ENCODE assay signal across 2 cellular contexts in genomic region chr12:51048601-51049369, GRCh38.
TF ChIP-seq lines count a peak whose summit lies in the region.

No MANE protein-coding gene starts in this region.

TF ChIP-seq in HCT116, 20 proteins besides CTCF, POLR2A, EP300 and RAD21:
- TF ChIP-seq REST (IDR thresholded peaks at IDR 0.05; ENCODE audit: low read depth): no peak
- TF ChIP-seq EZH2phosphoT487 (IDR thresholded peaks at IDR 0.05; ENCODE audit: borderline replicate concordance): no peak
- no peak for TF ChIP-seq ELF1 (IDR thresholded peaks at IDR 0.05; ENCODE audit: borderline replicate concordance, low read depth)
- TF ChIP-seq SIN3A (IDR thresholded peaks at IDR 0.05; ENCODE audit: low read depth): no peak
- TF ChIP-seq JUND (IDR thresholded peaks at IDR 0.05): no peak
- TF ChIP-seq TCF7L2 (IDR thresholded peaks at IDR 0.05; ENCODE audit: borderline replicate concordance, extremely low read depth, insufficient read depth, insufficient read length): no peak
- no peak for TF ChIP-seq YY1 (IDR thresholded peaks at IDR 0.05; ENCODE audit: extremely low read depth, insufficient replicate concordance, low read depth, low read length)
- TF ChIP-seq ZFX (IDR thresholded peaks at IDR 0.05): no peak
- TF ChIP-seq EGR1 (IDR thresholded peaks at IDR 0.05; ENCODE audit: low read depth): no peak
- no peak for TF ChIP-seq SRF (IDR thresholded peaks at IDR 0.05; ENCODE audit: low read depth)
- no peak for TF ChIP-seq CEBPB (IDR thresholded peaks at IDR 0.05; ENCODE audit: low read depth)
- no peak for TF ChIP-seq FOSL1 (IDR thresholded peaks at IDR 0.05; ENCODE audit: low read depth)
- TF ChIP-seq CBX3 (IDR thresholded peaks at IDR 0.05; ENCODE audit: low read depth): no peak
TF ChIP-seq in HCT116: peak in this region for 0.

TF ChIP-seq in SK-N-SH, 30 proteins besides CTCF, POLR2A, EP300 and RAD21 (continued from another document):
- no peak for TF ChIP-seq PBX3 (IDR thresholded peaks at IDR 0.05)
TF ChIP-seq in SK-N-SH: peak in this region for 0.
